ENCODE assay signal across 1 cellular context in genomic region chr1:221723018-221723917, GRCh38.
A peak's percentile ranks its signal among the peaks of the same experiment; 100 is the strongest.
TF ChIP-seq lines count a peak whose summit lies in the region.

No MANE protein-coding gene starts in this region.

TF ChIP-seq in K562, 482 proteins besides CTCF, POLR2A, EP300 and RAD21 (continued from another document and continues in another):
- TF ChIP-seq ZNF277 (CRISPR knock-in tag; IDR thresholded peaks at IDR 0.05; ENCODE audit: borderline replicate concordance) (no peak), SMAD1 (IDR thresholded peaks at IDR 0.05; ENCODE audit: low read depth, low read length, partially characterized antibody) (peak; percentile 33), HDGF (IDR thresholded peaks at IDR 0.05) (no peak), ZBTB11 (CRISPR knock-in tag; IDR thresholded peaks at IDR 0.05) (peak in 1 of 3 experiments; percentile 42; a peak in 1 of 6 replicates), SUPT5H (IDR thresholded peaks at IDR 0.05) (no peak), MYC (IDR thresholded peaks at IDR 0.05; ENCODE audit: low read depth, low read length) (no peak), MYC (CRISPR knock-in tag; IDR thresholded peaks at IDR 0.05; ENCODE audit: borderline replicate concordance, low read depth) (no peak), ZNF699 (CRISPR knock-in tag; IDR thresholded peaks at IDR 0.05; ENCODE audit: insufficient replicate concordance) (no peak), E2F4 (CRISPR knock-in tag; IDR thresholded peaks at IDR 0.05; ENCODE audit: low read depth) (no peak), BRD4 (IDR thresholded peaks at IDR 0.05) (0 out of 2 replicates have a peak, but pooled peaks have one; percentile 34), ZBTB2 (IDR thresholded peaks at IDR 0.05) (no peak), SRSF9 (IDR thresholded peaks at IDR 0.05; ENCODE audit: borderline replicate concordance, low read depth, low read length) (no peak), HDAC3 (IDR thresholded peaks at IDR 0.05; ENCODE audit: borderline replicate concordance, partially characterized antibody) (no peak), ZNF184 (CRISPR knock-in tag; IDR thresholded peaks at IDR 0.05) (no peak), MIER1 (IDR thresholded peaks at IDR 0.05; ENCODE audit: low read depth) (no peak), ZSCAN32 (CRISPR knock-in tag; IDR thresholded peaks at IDR 0.05) (no peak), ARID3A (IDR thresholded peaks at IDR 0.05; ENCODE audit: borderline replicate concordance, low read depth, low read length) (no peak), HEY1 (CRISPR knock-in tag; IDR thresholded peaks at IDR 0.05; ENCODE audit: borderline replicate concordance) (peak; percentile 13; the same call in 1 of the 2 replicates), TAF7 (tag; IDR thresholded peaks at IDR 0.05) (peak; percentile 63), GABPB2 (CRISPR knock-in tag; conservative IDR thresholded peaks at IDR 0.05) (no peak), CBFB (CRISPR knock-in tag; IDR thresholded peaks at IDR 0.05) (no peak), C11orf30 (IDR thresholded peaks at IDR 0.05; ENCODE audit: low read depth) (peak; percentile 79), ZNF324 (CRISPR knock-in tag; IDR thresholded peaks at IDR 0.05) (no peak), ZNF436 (CRISPR knock-in tag; IDR thresholded peaks at IDR 0.05) (no peak), GATAD2A (IDR thresholded peaks at IDR 0.05) (no peak), ZC3H11A (IDR thresholded peaks at IDR 0.05; ENCODE audit: low read depth, low read length) (no peak), FOS (IDR thresholded peaks at IDR 0.05; ENCODE audit: extremely low read depth, insufficient read length) (no peak), ZNF431 (CRISPR knock-in tag; IDR thresholded peaks at IDR 0.05) (no peak), RUNX1 (IDR thresholded peaks at IDR 0.05; ENCODE audit: low read depth) (no peak), TCF7 (IDR thresholded peaks at IDR 0.05; ENCODE audit: borderline replicate concordance) (no peak), ZNF561 (CRISPR knock-in tag; conservative IDR thresholded peaks at IDR 0.05) (no peak), MTA1 (IDR thresholded peaks at IDR 0.05; ENCODE audit: borderline replicate concordance) (no peak; the same call in 1 of the 2 replicates), ARHGAP35 (IDR thresholded peaks at IDR 0.05; ENCODE audit: partially characterized antibody) (no peak), TAF1 (IDR thresholded peaks at IDR 0.05; ENCODE audit: control insufficient read depth, extremely low read depth, insufficient read depth, low read length, severe bottlenecking) (no peak), KAT8 (IDR thresholded peaks at IDR 0.05; ENCODE audit: low read depth) (no peak), ELF1 (tag; IDR thresholded peaks at IDR 0.05) (no peak), FOXK1 (CRISPR knock-in tag; IDR thresholded peaks at IDR 0.05; ENCODE audit: borderline replicate concordance) (no peak), ZNF785 (CRISPR knock-in tag; IDR thresholded peaks at IDR 0.05) (no peak), CAMTA2 (CRISPR knock-in tag; conservative IDR thresholded peaks at IDR 0.05) (no peak), ZC3H4 (CRISPR knock-in tag; IDR thresholded peaks at IDR 0.05; ENCODE audit: borderline replicate concordance) (no peak), SAP30 (IDR thresholded peaks at IDR 0.05; ENCODE audit: borderline replicate concordance, insufficient read depth, low read depth, low read length, poor library complexity, severe bottlenecking) (no peak), HOXB6 (CRISPR knock-in tag; IDR thresholded peaks at IDR 0.05; ENCODE audit: borderline replicate concordance) (no peak), STAT5A (IDR thresholded peaks at IDR 0.05; ENCODE audit: borderline replicate concordance, low read length) (peak; percentile 46; the same call in 1 of the 2 replicates), ZNF76 (CRISPR knock-in tag; IDR thresholded peaks at IDR 0.05; ENCODE audit: borderline replicate concordance) (no peak), BRF1 (IDR thresholded peaks at IDR 0.05; ENCODE audit: borderline replicate concordance, extremely low read depth, insufficient read length) (no peak), ETV1 (tag; conservative IDR thresholded peaks at IDR 0.05; ENCODE audit: low read depth) (peak; percentile 58)
- TF ChIP-seq, protein P1, sequence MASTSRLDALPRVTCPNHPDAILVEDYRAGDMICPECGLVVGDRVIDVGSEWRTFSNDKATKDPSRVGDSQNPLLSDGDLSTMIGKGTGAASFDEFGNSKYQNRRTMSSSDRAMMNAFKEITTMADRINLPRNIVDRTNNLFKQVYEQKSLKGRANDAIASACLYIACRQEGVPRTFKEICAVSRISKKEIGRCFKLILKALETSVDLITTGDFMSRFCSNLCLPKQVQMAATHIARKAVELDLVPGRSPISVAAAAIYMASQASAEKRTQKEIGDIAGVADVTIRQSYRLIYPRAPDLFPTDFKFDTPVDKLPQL (IDR thresholded peaks at IDR 0.05; ENCODE audit: extremely low read depth, insufficient read length): no peak
- TF ChIP-seq, protein P2, sequence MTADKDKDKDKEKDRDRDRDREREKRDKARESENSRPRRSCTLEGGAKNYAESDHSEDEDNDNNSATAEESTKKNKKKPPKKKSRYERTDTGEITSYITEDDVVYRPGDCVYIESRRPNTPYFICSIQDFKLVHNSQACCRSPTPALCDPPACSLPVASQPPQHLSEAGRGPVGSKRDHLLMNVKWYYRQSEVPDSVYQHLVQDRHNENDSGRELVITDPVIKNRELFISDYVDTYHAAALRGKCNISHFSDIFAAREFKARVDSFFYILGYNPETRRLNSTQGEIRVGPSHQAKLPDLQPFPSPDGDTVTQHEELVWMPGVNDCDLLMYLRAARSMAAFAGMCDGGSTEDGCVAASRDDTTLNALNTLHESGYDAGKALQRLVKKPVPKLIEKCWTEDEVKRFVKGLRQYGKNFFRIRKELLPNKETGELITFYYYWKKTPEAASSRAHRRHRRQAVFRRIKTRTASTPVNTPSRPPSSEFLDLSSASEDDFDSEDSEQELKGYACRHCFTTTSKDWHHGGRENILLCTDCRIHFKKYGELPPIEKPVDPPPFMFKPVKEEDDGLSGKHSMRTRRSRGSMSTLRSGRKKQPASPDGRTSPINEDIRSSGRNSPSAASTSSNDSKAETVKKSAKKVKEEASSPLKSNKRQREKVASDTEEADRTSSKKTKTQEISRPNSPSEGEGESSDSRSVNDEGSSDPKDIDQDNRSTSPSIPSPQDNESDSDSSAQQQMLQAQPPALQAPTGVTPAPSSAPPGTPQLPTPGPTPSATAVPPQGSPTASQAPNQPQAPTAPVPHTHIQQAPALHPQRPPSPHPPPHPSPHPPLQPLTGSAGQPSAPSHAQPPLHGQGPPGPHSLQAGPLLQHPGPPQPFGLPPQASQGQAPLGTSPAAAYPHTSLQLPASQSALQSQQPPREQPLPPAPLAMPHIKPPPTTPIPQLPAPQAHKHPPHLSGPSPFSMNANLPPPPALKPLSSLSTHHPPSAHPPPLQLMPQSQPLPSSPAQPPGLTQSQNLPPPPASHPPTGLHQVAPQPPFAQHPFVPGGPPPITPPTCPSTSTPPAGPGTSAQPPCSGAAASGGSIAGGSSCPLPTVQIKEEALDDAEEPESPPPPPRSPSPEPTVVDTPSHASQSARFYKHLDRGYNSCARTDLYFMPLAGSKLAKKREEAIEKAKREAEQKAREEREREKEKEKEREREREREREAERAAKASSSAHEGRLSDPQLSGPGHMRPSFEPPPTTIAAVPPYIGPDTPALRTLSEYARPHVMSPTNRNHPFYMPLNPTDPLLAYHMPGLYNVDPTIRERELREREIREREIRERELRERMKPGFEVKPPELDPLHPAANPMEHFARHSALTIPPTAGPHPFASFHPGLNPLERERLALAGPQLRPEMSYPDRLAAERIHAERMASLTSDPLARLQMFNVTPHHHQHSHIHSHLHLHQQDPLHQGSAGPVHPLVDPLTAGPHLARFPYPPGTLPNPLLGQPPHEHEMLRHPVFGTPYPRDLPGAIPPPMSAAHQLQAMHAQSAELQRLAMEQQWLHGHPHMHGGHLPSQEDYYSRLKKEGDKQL (CRISPR knock-in tag; IDR thresholded peaks at IDR 0.05; ENCODE audit: borderline replicate concordance): no peak
- TF ChIP-seq, protein P3, sequence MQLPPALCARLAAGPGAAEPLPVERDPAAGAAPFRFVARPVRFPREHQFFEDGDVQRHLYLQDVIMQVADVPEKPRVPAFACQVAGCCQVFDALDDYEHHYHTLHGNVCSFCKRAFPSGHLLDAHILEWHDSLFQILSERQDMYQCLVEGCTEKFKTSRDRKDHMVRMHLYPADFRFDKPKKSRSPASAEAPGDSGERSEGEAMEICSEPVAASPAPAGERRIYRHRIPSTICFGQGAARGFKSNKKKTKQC (CRISPR knock-in tag; IDR thresholded peaks at IDR 0.05): no peak
- TF ChIP-seq, protein P4, sequence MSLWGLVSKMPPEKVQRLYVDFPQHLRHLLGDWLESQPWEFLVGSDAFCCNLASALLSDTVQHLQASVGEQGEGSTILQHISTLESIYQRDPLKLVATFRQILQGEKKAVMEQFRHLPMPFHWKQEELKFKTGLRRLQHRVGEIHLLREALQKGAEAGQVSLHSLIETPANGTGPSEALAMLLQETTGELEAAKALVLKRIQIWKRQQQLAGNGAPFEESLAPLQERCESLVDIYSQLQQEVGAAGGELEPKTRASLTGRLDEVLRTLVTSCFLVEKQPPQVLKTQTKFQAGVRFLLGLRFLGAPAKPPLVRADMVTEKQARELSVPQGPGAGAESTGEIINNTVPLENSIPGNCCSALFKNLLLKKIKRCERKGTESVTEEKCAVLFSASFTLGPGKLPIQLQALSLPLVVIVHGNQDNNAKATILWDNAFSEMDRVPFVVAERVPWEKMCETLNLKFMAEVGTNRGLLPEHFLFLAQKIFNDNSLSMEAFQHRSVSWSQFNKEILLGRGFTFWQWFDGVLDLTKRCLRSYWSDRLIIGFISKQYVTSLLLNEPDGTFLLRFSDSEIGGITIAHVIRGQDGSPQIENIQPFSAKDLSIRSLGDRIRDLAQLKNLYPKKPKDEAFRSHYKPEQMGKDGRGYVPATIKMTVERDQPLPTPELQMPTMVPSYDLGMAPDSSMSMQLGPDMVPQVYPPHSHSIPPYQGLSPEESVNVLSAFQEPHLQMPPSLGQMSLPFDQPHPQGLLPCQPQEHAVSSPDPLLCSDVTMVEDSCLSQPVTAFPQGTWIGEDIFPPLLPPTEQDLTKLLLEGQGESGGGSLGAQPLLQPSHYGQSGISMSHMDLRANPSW (CRISPR knock-in tag; IDR thresholded peaks at IDR 0.05): no peak
